Comparison of ENCODE assay signal across 9 cellular contexts in genomic region chr6:3230275-3231212, GRCh38. TPM values are rescaled to one million over a fixed set of nuclear protein-coding genes. Genes with fewer than 3 reads are reported as not detected.
DNase-seq lines count a peak whose midpoint lies in the region; ATAC-seq lines count a peak whose summit lies in the region.
"Had no signal": no experiment of that assay in that cellular context is flagged by ENCODE, and none has a peak within 500 bp of the region (broad histone marks: within the 10 kb centered on the region; RNA-seq: fewer than 3 reads in every experiment).

No MANE protein-coding gene starts in this region.

- H3K4me3 ChIP-seq in iPS-18c (ENCODE audit: insufficient read depth, low read depth, low read length), result peak overlapping the region; percentile 86
- peak overlapping the region; percentile 57 to 84 (median 72) for H3K4me3 ChIP-seq in skeletal muscle tissue (ENCODE audit: low read length in 3 of 3)

- ATAC-seq in HG03159 (IDR thresholded peaks at IDR 0.05; ENCODE audit: unreplicated experiment), result no peak
- ATAC-seq in GM21717 (IDR thresholded peaks at IDR 0.05; ENCODE audit: unreplicated experiment), result no peak

- no peaks in the 10 kb centered on the region for H3K36me3 ChIP-seq in skeletal muscle tissue (ENCODE audit: control insufficient read depth in 3 of 3, insufficient read depth in 3 of 3, low read length in 3 of 3)

- peak in 8 of 14 donors; percentile 57 to 88 (median 66) for DNase-seq in C1 segment of cervical spinal cord (lab: John Stamatoyannopoulos, UW)
- DNase-seq in NCI-H1436 treated with DMSO at 0.1 percent for 48 hours (lab: John Stamatoyannopoulos, UW), result peak; percentile 84
- DNase-seq in amniotic epithelial cell (ENCODE audit: low read depth), result peak; percentile 44
- no peak for DNase-seq in H4 (ENCODE audit: low spot score)

- no peak overlapping the region for H3K9ac ChIP-seq in skeletal muscle tissue (ENCODE audit: low read depth in 1 of 3, low read length in 3 of 3)

- no peak overlapping the region for H3K27ac ChIP-seq in skeletal muscle tissue (ENCODE audit: low read depth, low read length)
- H3K27ac ChIP-seq: epithelial cell of prostate had no signal

- H3K9me3 ChIP-seq in iPS-18c (ENCODE audit: control insufficient read depth, insufficient read depth, low read length) (no peaks in the 10 kb centered on the region), skeletal muscle tissue (ENCODE audit: control insufficient read depth in 3 of 3, low read length in 3 of 3) (no peaks in the 10 kb centered on the region)

- H3K4me1 ChIP-seq in skeletal muscle tissue (ENCODE audit: control insufficient read depth in 3 of 3, insufficient read depth in 3 of 3, low read length in 3 of 3), result peaks cover 35 to 48% (median 43%) of the 10 kb centered on the region in 3 donors

- H3K27me3 ChIP-seq in skeletal muscle tissue (ENCODE audit: control insufficient read depth in 3 of 3, insufficient read depth in 3 of 3, low read length in 3 of 3), result peaks cover 73 to 84% (median 82%) of the 10 kb centered on the region in 3 donors

RNA-seq across cellular contexts. Expression of gene TUBB2B, which starts 3.1 kb away (rescaled TPM):
- 104 TPM for total RNA-seq in skeletal muscle tissue
- total RNA-seq in H4 (2014; rRNA removed; shearing (Covaris generic)), result 5.1 and 6.6 TPM in 2 replicates

RNA-seq across cellular contexts. Expression of gene PSMG4, which starts 28.2 kb away (rescaled TPM):
- total RNA-seq in skeletal muscle tissue, result 16.7 TPM
- total RNA-seq in H4 (2014; rRNA removed; shearing (Covaris generic)), result 24.2 and 24.5 TPM in 2 replicates

Comparison
In these comparisons a context has a peak if more than half of its experiments do, and no peak if none do; other contexts are left out.
1. RNA of gene TUBB2B, which starts 3.1 kb away (total RNA-seq): 104 TPM in skeletal muscle tissue (single experiment); 5.1 to 6.6 TPM in H4; every median in the first group is over 10 times any median in the second.